In the genomic region with DNA sequence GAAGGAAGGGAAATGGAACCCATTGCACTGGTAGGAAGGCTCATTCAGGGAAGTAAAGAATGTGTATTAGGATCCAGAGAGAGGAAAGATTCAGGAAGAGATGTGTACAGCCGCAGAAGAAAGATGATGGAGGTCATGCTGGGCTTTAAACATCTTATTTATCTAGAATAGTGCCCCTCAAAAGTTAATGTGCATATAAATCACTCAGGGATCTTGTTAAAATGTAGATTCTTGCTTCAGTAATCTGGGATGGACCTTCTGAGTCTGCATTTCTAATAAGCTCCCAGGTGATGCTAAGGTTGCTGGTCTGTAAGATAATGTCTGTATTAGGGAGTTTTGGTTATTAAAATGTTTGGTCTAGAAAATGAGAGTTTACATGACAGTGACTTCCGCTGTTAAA, we compare ENCODE assay signal across 16 cellular contexts. TPM values are rescaled to one million over a fixed set of nuclear protein-coding genes. Genes with fewer than 3 reads are reported as not detected.
A peak's percentile ranks its signal among the peaks of the same experiment; 100 is the strongest.
DNase-seq lines count a peak whose midpoint lies in the region; ATAC-seq and TF ChIP-seq lines count a peak whose summit lies in the region.
"Had no signal": no experiment of that assay in that cellular context is flagged by ENCODE, and none has a peak within 500 bp of the region (broad histone marks: within the 10 kb centered on the region; RNA-seq: fewer than 3 reads in every experiment).

No MANE protein-coding gene starts in this region.

- H3K79me2 ChIP-seq in SU-DHL-6 (ENCODE audit: insufficient read depth, low read length), result no peaks in the 10 kb centered on the region

- H3K9ac ChIP-seq in SU-DHL-6 (ENCODE audit: low read length), result no peak overlapping the region
- H3K9ac ChIP-seq: BLaER1 treated with 17β-estradiol and CSF1 and Interleukin-3, amounts not matched to agents 10 nM and 100 nM had no signal

- H3K27ac ChIP-seq in HEK293 (ENCODE audit: extremely low read depth, low read depth, low read length) (no peak overlapping the region), SU-DHL-6 (ENCODE audit: low read depth, low read length) (no peak overlapping the region)
- H3K27ac ChIP-seq: BLaER1 treated with 17β-estradiol and CSF1 and Interleukin-3, amounts not matched to agents 10 nM and 100 nM had no signal

- intact Hi-C loops in left colon (cut with DNase I, micrococcal nuclease), result no loop called here
- intact Hi-C loops in activated CD8-positive, alpha-beta T cell treated with anti-CD3 and anti-CD28 coated beads for 36 hours (cut with micrococcal nuclease), result no loop called here

- TF ChIP-seq CTCF in HEK293 (tag by site-specific recombination; IDR thresholded peaks at IDR 0.05) (no peak), SU-DHL-6 (IDR thresholded peaks at IDR 0.05; ENCODE audit: insufficient read depth, low read length, poor library complexity, severe bottlenecking) (no peak)
- no peak for TF ChIP-seq CTCF in activated CD8-positive, alpha-beta T cell treated with anti-CD3 and anti-CD28 coated beads for 36 hours (IDR thresholded peaks at IDR 0.05)

- POLR2A ChIA-PET in HEK293 (lab: Yijun Ruan, JAX), result no interaction called here
- POLR2A ChIA-PET in activated CD8-positive, alpha-beta T cell treated with anti-CD3 and anti-CD28 coated beads for 36 hours (lab: Charles Lee), result no interaction called here

- DNase-seq in left colon (no peak), DMS79 (lab: John Stamatoyannopoulos, UW) (no peak)
- DNase-seq in activated CD8-positive, alpha-beta T cell treated with anti-CD3 and anti-CD28 coated beads for 36 hours, result no peak
- DNase-seq: ACHN; Calu3; CD4-positive, CD25-positive, alpha-beta regulatory T cell; DMS 273 treated with DMSO at 0.1 percent for 48 hours; GOT3 had no signal

- no peaks in the 10 kb centered on the region for H3K9me2 ChIP-seq in SU-DHL-6 (replicated peaks; ENCODE audit: insufficient read depth, low read length)

- H3K27ac Mint-ChIP-seq in activated CD8-positive, alpha-beta T cell treated with anti-CD3 and anti-CD28 coated beads for 36 hours, result no peak overlapping the region
- H3K27ac Mint-ChIP-seq: CD4-positive, CD25-positive, alpha-beta regulatory T cell had no signal

- no peaks in the 10 kb centered on the region for H3K27me3 ChIP-seq in SU-DHL-6 (ENCODE audit: low read length)
- H3K27me3 ChIP-seq: BLaER1 treated with 17β-estradiol and CSF1 and Interleukin-3, amounts not matched to agents 10 nM and 100 nM had no signal

- H4K20me1 ChIP-seq in SU-DHL-6 (ENCODE audit: low read depth, low read length), result no peaks in the 10 kb centered on the region
- H4K20me1 ChIP-seq: BLaER1 treated with 17β-estradiol and CSF1 and Interleukin-3, amounts not matched to agents 10 nM and 100 nM had no signal

- no peaks in the 10 kb centered on the region for H3K4me1 Mint-ChIP-seq in activated CD8-positive, alpha-beta T cell treated with anti-CD3 and anti-CD28 coated beads for 36 hours (ENCODE audit: low read depth)
- H3K4me1 Mint-ChIP-seq: CD4-positive, CD25-positive, alpha-beta regulatory T cell had no signal

- ATAC-seq in left colon (peak; percentile 49), GM21717 (IDR thresholded peaks at IDR 0.05; ENCODE audit: unreplicated experiment) (no peak), GM19397 (IDR thresholded peaks at IDR 0.05; ENCODE audit: unreplicated experiment) (no peak)
- no peak for ATAC-seq in activated CD8-positive, alpha-beta T cell treated with anti-CD3 and anti-CD28 coated beads for 36 hours
- ATAC-seq: GM12878 had no signal

- H3K9me3 ChIP-seq in HEK293 (ENCODE audit: control insufficient read depth, insufficient read depth, low read depth, low read length) (no peaks in the 10 kb centered on the region), SU-DHL-6 (ENCODE audit: insufficient read depth, low read length) (no peaks in the 10 kb centered on the region)
- H3K9me3 ChIP-seq: BLaER1 treated with 17β-estradiol and CSF1 and Interleukin-3, amounts not matched to agents 10 nM and 100 nM; HAP-1 had no signal

- H3K9me3 Mint-ChIP-seq in activated CD8-positive, alpha-beta T cell treated with anti-CD3 and anti-CD28 coated beads for 36 hours, result no peaks in the 10 kb centered on the region

- H2AFZ ChIP-seq in SU-DHL-6 (ENCODE audit: low read depth, low read length, severe bottlenecking), result peak overlapping the region; percentile 16

- no peaks in the 10 kb centered on the region for H3K36me3 Mint-ChIP-seq in activated CD8-positive, alpha-beta T cell treated with anti-CD3 and anti-CD28 coated beads for 36 hours (ENCODE audit: low read depth)
- H3K36me3 Mint-ChIP-seq: CD4-positive, CD25-positive, alpha-beta regulatory T cell had no signal

- H3K4me3 ChIP-seq in HEK293 (ENCODE audit: low read depth, low read length) (no peak overlapping the region), SU-DHL-6 (ENCODE audit: insufficient read depth, low read length, poor library complexity, severe bottlenecking) (no peak overlapping the region)
- H3K4me3 ChIP-seq: BLaER1 treated with 17β-estradiol and CSF1 and Interleukin-3, amounts not matched to agents 10 nM and 100 nM; GM12878; HAP-1 had no signal

- peaks cover 26% of the 10 kb centered on the region for H3K4me1 ChIP-seq in HEK293 (ENCODE audit: control insufficient read depth, insufficient read depth, low read length)
- H3K4me1 ChIP-seq: BLaER1 treated with 17β-estradiol and CSF1 and Interleukin-3, amounts not matched to agents 10 nM and 100 nM had no signal

- CTCF ChIA-PET in HEK293 (lab: Yijun Ruan, JAX), result no interaction called here
- CTCF ChIA-PET in activated CD8-positive, alpha-beta T cell treated with anti-CD3 and anti-CD28 coated beads for 36 hours (lab: Charles Lee), result no interaction called here

- H3K36me3 ChIP-seq in HEK293 (ENCODE audit: control insufficient read depth in 2 of 2, insufficient read depth in 1 of 2, low read length in 2 of 2) (no peaks in the 10 kb centered on the region; a peak in 1 of 3 replicates), SU-DHL-6 (ENCODE audit: low read length) (no peaks in the 10 kb centered on the region)
- H3K36me3 ChIP-seq: BLaER1 treated with 17β-estradiol and CSF1 and Interleukin-3, amounts not matched to agents 10 nM and 100 nM; HAP-1 had no signal

- no peak overlapping the region for H3K4me2 ChIP-seq in SU-DHL-6 (ENCODE audit: low read depth, low read length, poor library complexity, severe bottlenecking)
- H3K4me2 ChIP-seq: BLaER1 treated with 17β-estradiol and CSF1 and Interleukin-3, amounts not matched to agents 10 nM and 100 nM had no signal

- no peak overlapping the region for H3K4me3 Mint-ChIP-seq in activated CD8-positive, alpha-beta T cell treated with anti-CD3 and anti-CD28 coated beads for 36 hours
- H3K4me3 Mint-ChIP-seq: CD4-positive, CD25-positive, alpha-beta regulatory T cell had no signal

- H3K27me3 Mint-ChIP-seq in activated CD8-positive, alpha-beta T cell treated with anti-CD3 and anti-CD28 coated beads for 36 hours, result no peaks in the 10 kb centered on the region
- H3K27me3 Mint-ChIP-seq: CD4-positive, CD25-positive, alpha-beta regulatory T cell had no signal

- no peaks in the 10 kb centered on the region for H3F3A ChIP-seq in SU-DHL-6 (ENCODE audit: insufficient read depth)

TF ChIP-seq in HEK293, 187 proteins besides CTCF, POLR2A, EP300 and RAD21 (continues in another document):
- TF ChIP-seq, protein P1, sequence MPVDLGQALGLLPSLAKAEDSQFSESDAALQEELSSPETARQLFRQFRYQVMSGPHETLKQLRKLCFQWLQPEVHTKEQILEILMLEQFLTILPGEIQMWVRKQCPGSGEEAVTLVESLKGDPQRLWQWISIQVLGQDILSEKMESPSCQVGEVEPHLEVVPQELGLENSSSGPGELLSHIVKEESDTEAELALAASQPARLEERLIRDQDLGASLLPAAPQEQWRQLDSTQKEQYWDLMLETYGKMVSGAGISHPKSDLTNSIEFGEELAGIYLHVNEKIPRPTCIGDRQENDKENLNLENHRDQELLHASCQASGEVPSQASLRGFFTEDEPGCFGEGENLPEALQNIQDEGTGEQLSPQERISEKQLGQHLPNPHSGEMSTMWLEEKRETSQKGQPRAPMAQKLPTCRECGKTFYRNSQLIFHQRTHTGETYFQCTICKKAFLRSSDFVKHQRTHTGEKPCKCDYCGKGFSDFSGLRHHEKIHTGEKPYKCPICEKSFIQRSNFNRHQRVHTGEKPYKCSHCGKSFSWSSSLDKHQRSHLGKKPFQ (tag by site-specific recombination; IDR thresholded peaks at IDR 0.05), result no peak
- TF ChIP-seq ZNF596 (tag by site-specific recombination; IDR thresholded peaks at IDR 0.05) (0 out of 2 replicates have a peak, but pooled peaks have one; percentile 10), ZNF354C (tag by site-specific recombination; IDR thresholded peaks at IDR 0.05; ENCODE audit: borderline replicate concordance, low read depth) (no peak), ZFP41 (tag by site-specific recombination; IDR thresholded peaks at IDR 0.05; ENCODE audit: borderline replicate concordance) (no peak), HOXA7 (CRISPR knock-in tag; IDR thresholded peaks at IDR 0.05; ENCODE audit: borderline replicate concordance) (no peak), ZNF416 (tag by site-specific recombination; IDR thresholded peaks at IDR 0.05) (no peak), ZNF221 (tag by site-specific recombination; IDR thresholded peaks at IDR 0.05; ENCODE audit: borderline replicate concordance) (no peak)
- TF ChIP-seq, protein P2, sequence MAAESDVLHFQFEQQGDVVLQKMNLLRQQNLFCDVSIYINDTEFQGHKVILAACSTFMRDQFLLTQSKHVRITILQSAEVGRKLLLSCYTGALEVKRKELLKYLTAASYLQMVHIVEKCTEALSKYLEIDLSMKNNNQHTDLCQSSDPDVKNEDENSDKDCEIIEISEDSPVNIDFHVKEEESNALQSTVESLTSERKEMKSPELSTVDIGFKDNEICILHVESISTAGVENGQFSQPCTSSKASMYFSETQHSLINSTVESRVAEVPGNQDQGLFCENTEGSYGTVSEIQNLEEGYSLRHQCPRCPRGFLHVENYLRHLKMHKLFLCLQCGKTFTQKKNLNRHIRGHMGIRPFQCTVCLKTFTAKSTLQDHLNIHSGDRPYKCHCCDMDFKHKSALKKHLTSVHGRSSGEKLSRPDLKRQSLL (tag by site-specific recombination; IDR thresholded peaks at IDR 0.05), result peak; percentile 42; the same call in 1 of the 2 replicates
- TF ChIP-seq, protein P3, sequence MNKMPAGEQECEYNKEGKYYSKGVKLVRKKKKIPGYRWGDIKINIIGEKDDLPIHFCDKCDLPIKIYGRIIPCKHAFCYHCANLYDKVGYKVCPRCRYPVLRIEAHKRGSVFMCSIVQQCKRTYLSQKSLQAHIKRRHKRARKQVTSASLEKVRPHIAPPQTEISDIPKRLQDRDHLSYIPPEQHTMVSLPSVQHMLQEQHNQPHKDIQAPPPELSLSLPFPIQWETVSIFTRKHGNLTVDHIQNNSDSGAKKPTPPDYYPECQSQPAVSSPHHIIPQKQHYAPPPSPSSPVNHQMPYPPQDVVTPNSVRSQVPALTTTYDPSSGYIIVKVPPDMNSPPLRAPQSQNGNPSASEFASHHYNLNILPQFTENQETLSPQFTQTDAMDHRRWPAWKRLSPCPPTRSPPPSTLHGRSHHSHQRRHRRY (tag by site-specific recombination; IDR thresholded peaks at IDR 0.05), result no peak

RNA-seq across cellular contexts. Expression of a gene that starts 46.3 kb away (rescaled TPM):
- total RNA-seq in left colon, result 1 to 10 TPM; 4.2 to 7.2 TPM
- total RNA-seq in activated CD8-positive, alpha-beta T cell treated with anti-CD3 and anti-CD28 coated beads for 36 hours, result not detected
- total RNA-seq: CD4-positive, CD25-positive, alpha-beta regulatory T cell; G401 had no signal

Comparison
In these comparisons a context has a peak if more than half of its experiments do, and no peak if none do; other contexts are left out.
1. RNA of a gene that starts 46.3 kb away (total RNA-seq): 4.2 to 7.2 TPM in left colon; not detected in activated CD8-positive, alpha-beta T cell treated with anti-CD3 and anti-CD28 coated beads for 36 hours; every median in the first group is over 4 times any median in the second.